1 cellular context compared by ENCODE assay signal in the genomic region with DNA sequence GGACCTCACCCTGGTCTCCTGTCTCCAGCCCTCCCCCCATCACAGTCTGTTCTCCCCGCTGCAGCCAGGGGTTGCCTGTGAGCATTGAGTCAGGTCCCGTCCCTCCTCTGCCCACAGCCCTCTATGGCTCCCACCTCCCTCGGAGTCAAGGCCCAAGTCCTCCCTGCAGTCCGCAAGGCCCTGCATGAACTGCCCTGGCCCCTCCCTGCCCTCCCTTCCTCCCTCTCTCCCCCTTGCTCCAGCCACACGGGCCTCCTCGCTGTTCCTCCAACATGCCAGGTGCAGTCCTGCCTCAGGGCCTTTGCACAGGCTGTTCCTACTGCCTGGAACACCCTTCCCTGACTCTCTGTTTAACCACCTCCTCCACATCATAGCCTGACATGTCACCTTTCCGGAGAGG.
TF ChIP-seq lines count a peak whose summit lies in the region.

No MANE protein-coding gene starts in this region.

TF ChIP-seq in HepG2, 621 proteins besides CTCF, POLR2A, EP300 and RAD21:
- TF ChIP-seq ZMYM3 (CRISPR knock-in tag; IDR thresholded peaks at IDR 0.05) (peak; percentile 56; the same call in 1 of the 2 replicates), HDAC6 (IDR thresholded peaks at IDR 0.05; ENCODE audit: low read depth, low read length) (no peak), SALL2 (CRISPR knock-in tag; IDR thresholded peaks at IDR 0.05) (no peak), ZNF232 (CRISPR knock-in tag; IDR thresholded peaks at IDR 0.05; ENCODE audit: borderline replicate concordance) (no peak), ATAD3A (CRISPR knock-in tag; IDR thresholded peaks at IDR 0.05) (no peak), STAG1 (CRISPR knock-in tag; IDR thresholded peaks at IDR 0.05) (no peak)
- TF ChIP-seq, protein P1, sequence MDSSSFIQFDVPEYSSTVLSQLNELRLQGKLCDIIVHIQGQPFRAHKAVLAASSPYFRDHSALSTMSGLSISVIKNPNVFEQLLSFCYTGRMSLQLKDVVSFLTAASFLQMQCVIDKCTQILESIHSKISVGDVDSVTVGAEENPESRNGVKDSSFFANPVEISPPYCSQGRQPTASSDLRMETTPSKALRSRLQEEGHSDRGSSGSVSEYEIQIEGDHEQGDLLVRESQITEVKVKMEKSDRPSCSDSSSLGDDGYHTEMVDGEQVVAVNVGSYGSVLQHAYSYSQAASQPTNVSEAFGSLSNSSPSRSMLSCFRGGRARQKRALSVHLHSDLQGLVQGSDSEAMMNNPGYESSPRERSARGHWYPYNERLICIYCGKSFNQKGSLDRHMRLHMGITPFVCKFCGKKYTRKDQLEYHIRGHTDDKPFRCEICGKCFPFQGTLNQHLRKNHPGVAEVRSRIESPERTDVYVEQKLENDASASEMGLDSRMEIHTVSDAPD (CRISPR knock-in tag; IDR thresholded peaks at IDR 0.05), result no peak
- TF ChIP-seq, protein P2, sequence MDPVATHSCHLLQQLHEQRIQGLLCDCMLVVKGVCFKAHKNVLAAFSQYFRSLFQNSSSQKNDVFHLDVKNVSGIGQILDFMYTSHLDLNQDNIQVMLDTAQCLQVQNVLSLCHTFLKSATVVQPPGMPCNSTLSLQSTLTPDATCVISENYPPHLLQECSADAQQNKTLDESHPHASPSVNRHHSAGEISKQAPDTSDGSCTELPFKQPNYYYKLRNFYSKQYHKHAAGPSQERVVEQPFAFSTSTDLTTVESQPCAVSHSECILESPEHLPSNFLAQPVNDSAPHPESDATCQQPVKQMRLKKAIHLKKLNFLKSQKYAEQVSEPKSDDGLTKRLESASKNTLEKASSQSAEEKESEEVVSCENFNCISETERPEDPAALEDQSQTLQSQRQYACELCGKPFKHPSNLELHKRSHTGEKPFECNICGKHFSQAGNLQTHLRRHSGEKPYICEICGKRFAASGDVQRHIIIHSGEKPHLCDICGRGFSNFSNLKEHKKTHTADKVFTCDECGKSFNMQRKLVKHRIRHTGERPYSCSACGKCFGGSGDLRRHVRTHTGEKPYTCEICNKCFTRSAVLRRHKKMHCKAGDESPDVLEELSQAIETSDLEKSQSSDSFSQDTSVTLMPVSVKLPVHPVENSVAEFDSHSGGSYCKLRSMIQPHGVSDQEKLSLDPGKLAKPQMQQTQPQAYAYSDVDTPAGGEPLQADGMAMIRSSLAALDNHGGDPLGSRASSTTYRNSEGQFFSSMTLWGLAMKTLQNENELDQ (CRISPR knock-in tag; IDR thresholded peaks at IDR 0.05; ENCODE audit: borderline replicate concordance), result no peak
- TF ChIP-seq, protein P3, sequence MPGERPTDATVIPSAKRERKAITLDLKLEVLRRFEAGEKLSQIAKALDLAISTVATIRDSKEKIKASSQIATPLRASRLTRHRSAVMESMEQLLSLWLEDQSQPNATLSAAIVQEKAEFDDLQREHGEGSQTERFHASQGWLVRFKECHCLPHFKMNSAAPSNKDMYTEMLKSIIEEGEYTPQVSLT (CRISPR knock-in tag; IDR thresholded peaks at IDR 0.05; ENCODE audit: borderline replicate concordance, low read depth), result no peak
- TF ChIP-seq, protein P4, sequence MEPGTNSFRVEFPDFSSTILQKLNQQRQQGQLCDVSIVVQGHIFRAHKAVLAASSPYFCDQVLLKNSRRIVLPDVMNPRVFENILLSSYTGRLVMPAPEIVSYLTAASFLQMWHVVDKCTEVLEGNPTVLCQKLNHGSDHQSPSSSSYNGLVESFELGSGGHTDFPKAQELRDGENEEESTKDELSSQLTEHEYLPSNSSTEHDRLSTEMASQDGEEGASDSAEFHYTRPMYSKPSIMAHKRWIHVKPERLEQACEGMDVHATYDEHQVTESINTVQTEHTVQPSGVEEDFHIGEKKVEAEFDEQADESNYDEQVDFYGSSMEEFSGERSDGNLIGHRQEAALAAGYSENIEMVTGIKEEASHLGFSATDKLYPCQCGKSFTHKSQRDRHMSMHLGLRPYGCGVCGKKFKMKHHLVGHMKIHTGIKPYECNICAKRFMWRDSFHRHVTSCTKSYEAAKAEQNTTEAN (CRISPR knock-in tag; conservative IDR thresholded peaks at IDR 0.05), result no peak
- TF ChIP-seq, protein P5, sequence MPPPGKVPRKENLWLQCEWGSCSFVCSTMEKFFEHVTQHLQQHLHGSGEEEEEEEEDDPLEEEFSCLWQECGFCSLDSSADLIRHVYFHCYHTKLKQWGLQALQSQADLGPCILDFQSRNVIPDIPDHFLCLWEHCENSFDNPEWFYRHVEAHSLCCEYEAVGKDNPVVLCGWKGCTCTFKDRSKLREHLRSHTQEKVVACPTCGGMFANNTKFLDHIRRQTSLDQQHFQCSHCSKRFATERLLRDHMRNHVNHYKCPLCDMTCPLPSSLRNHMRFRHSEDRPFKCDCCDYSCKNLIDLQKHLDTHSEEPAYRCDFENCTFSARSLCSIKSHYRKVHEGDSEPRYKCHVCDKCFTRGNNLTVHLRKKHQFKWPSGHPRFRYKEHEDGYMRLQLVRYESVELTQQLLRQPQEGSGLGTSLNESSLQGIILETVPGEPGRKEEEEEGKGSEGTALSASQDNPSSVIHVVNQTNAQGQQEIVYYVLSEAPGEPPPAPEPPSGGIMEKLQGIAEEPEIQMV (CRISPR knock-in tag; IDR thresholded peaks at IDR 0.05; ENCODE audit: low read depth), result 0 out of 2 replicates have a peak, but pooled peaks have one; percentile 43
- TF ChIP-seq, protein P6, sequence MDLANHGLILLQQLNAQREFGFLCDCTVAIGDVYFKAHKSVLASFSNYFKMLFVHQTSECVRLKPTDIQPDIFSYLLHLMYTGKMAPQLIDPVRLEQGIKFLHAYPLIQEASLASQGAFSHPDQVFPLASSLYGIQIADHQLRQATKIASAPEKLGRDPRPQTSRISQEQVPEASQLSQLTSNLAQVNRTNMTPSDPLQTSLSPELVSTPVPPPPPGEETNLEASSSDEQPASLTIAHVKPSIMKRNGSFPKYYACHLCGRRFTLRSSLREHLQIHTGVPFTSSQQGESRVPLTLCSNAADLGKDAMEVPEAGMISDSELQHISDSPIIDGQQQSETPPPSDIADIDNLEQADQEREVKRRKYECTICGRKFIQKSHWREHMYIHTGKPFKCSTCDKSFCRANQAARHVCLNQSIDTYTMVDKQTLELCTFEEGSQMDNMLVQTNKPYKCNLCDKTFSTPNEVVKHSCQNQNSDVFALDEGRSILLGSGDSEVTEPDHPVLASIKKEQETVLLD (CRISPR knock-in tag; IDR thresholded peaks at IDR 0.05; ENCODE audit: low read depth), result no peak
- TF ChIP-seq, protein P7, sequence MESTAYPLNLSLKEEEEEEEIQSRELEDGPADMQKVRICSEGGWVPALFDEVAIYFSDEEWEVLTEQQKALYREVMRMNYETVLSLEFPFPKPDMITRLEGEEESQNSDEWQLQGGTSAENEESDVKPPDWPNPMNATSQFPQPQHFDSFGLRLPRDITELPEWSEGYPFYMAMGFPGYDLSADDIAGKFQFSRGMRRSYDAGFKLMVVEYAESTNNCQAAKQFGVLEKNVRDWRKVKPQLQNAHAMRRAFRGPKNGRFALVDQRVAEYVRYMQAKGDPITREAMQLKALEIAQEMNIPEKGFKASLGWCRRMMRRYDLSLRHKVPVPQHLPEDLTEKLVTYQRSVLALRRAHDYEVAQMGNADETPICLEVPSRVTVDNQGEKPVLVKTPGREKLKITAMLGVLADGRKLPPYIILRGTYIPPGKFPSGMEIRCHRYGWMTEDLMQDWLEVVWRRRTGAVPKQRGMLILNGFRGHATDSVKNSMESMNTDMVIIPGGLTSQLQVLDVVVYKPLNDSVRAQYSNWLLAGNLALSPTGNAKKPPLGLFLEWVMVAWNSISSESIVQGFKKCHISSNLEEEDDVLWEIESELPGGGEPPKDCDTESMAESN (CRISPR knock-in tag; conservative IDR thresholded peaks at IDR 0.05), result no peak
